1 cellular context compared by ENCODE assay signal in the genomic region with DNA sequence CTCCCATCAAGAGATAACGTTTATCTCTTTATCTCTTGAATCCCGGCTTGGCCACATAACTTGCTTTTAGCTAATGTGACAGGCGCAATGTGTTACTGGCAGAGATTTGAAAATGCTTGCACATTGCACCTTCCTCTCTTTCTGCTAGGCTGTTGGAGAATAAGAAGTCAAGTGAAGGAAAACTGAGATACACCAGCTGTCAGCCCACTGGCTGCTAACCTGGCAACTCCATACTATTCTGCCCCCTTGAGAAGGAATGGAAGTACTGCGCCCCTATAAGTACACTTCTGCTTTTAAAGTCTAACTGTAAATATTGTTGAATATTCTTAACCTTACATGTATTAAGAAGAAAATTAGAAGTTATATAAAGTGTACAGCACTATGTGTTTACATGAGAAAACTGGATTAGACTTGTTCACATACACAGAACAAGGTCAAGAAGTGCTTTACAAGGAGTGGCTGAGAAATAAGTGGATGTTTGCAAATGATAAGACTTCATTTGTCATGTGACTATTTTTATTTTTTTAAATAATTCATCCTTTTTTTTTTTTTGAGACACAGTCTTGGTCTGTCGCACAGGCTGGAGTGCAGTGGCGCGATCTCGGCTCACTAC.
TF ChIP-seq lines count a peak whose summit lies in the region.

No MANE protein-coding gene starts in this region.

TF ChIP-seq in SK-N-SH, 30 proteins besides CTCF, POLR2A, EP300 and RAD21 (continued from another document):
- no peak for TF ChIP-seq TEAD4 (IDR thresholded peaks at IDR 0.05; ENCODE audit: borderline replicate concordance, insufficient read depth)
- TF ChIP-seq, protein P1, sequence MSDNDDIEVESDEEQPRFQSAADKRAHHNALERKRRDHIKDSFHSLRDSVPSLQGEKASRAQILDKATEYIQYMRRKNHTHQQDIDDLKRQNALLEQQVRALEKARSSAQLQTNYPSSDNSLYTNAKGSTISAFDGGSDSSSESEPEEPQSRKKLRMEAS (IDR thresholded peaks at IDR 0.05; ENCODE audit: low read depth) = no peak
- 0 out of 2 replicates have a peak, but pooled peaks have one; percentile 8 for TF ChIP-seq TCF12 (IDR thresholded peaks at IDR 0.05)
- no peak for TF ChIP-seq MXI1 (IDR thresholded peaks at IDR 0.05; ENCODE audit: low read depth, low read length)
- TF ChIP-seq EZH2phosphoT487 (IDR thresholded peaks at IDR 0.05; ENCODE audit: borderline replicate concordance, low read depth) = no peak
- no peak for TF ChIP-seq NFIC (IDR thresholded peaks at IDR 0.05; ENCODE audit: borderline replicate concordance)
TF ChIP-seq in SK-N-SH: peak in this region for 2.
